Comparison of ENCODE assay signal across 1 cellular context in genomic region chr1:41023279-41023990, GRCh38.
TF ChIP-seq lines count a peak whose summit lies in the region.

No MANE protein-coding gene starts in this region.

TF ChIP-seq in GM12878, 131 proteins besides CTCF, POLR2A, EP300 and RAD21:
- TF ChIP-seq NR2F1 (conservative IDR thresholded peaks at IDR 0.05) (no peak), CBFB (IDR thresholded peaks at IDR 0.05; ENCODE audit: low read depth) (no peak), RBBP5 (conservative IDR thresholded peaks at IDR 0.05) (no peak), HDGF (IDR thresholded peaks at IDR 0.05) (no peak), RUNX3 (IDR thresholded peaks at IDR 0.05; ENCODE audit: low read length) (no peak), ZNF274 (IDR thresholded peaks at IDR 0.05; ENCODE audit: insufficient read depth, insufficient read length) (no peak), IKZF2 (IDR thresholded peaks at IDR 0.05) (no peak), NR2C2 (IDR thresholded peaks at IDR 0.05; ENCODE audit: borderline replicate concordance, control insufficient read depth, insufficient read length, low read depth) (no peak), SPI1 (IDR thresholded peaks at IDR 0.05; ENCODE audit: borderline replicate concordance, insufficient read depth, low read depth, low read length) (no peak), STAT3 (IDR thresholded peaks at IDR 0.05; ENCODE audit: low read depth, low read length) (no peak), SP1 (IDR thresholded peaks at IDR 0.05; ENCODE audit: low read depth, low read length) (no peak)
